22 cellular contexts compared by ENCODE assay signal in the genomic region with DNA sequence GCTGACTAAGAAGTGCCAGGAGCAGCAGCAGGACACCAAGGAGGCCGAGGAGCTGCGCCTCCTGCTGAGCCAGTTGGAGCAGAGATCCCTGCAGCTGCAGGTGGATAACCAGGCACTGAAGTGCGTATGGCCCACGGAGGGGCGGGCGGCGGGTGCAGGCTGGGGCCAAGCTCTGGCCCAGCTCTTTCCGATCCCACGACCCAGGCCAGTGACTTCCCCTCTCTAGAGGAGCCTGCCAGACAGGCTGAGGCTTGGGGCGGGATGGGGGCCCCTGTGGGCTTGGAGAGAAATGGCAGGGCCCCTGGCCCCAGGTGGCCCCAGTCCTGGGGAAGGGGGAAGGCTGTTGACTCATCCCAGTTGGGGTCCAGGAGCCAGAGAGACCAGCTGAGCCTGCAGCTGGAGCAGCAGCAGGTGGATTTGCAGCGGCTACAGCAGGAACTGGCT. TPM values are rescaled to one million over a fixed set of nuclear protein-coding genes. Genes with fewer than 3 reads are reported as not detected.
A peak's percentile ranks its signal among the peaks of the same experiment; 100 is the strongest.
DNase-seq lines count a peak whose midpoint lies in the region; ATAC-seq and TF ChIP-seq lines count a peak whose summit lies in the region.
"Had no signal": no experiment of that assay in that cellular context is flagged by ENCODE, and none has a peak within 500 bp of the region (broad histone marks: within the 10 kb centered on the region; RNA-seq: fewer than 3 reads in every experiment).

No MANE protein-coding gene starts in this region.

- DNase-seq in right cardiac atrium, result peak in 2 of 3 donors; percentile 44 to 50
- no peak for DNase-seq in right atrium auricular region (ENCODE audit: low spot score)
- DNase-seq in NCI-H345 (lab: John Stamatoyannopoulos, UW), result peak; percentile 76
- peak; percentile 72 for DNase-seq in endodermal cell
- no peak for DNase-seq in heart right ventricle
- DNase-seq in activated CD4-positive, alpha-beta T cell treated with anti-CD3 and anti-CD28 coated beads, Interleukin-2, amount 10 ng/mL, durations not matched to agents 24 days and 14 days, result no peak
- DNase-seq in mesothelial cell of epicardium (ENCODE audit: low spot score in 2 of 2, unreplicated experiment in 2 of 2), result no peak
- DNase-seq: activated CD4-positive, alpha-beta T cell treated with anti-CD3 and anti-CD28 coated beads, Interleukin-2, amount 50 U/mL, for 4 hours; activated naive CD4-positive, alpha-beta T cell treated with Interleukin-2 at 50 U/mL for 16 hours; caudate nucleus; CD4-positive, alpha-beta memory T cell; erythroblast; NCI-H1105 treated with DMSO at 0.1 percent for 48 hours; NCI-H446; SW 1271 had no signal

- 77% methylated on average over 11 of the region's 11 CpGs for WGBS in right cardiac atrium
- 74 to 76% methylated on average over 8 to 11 of the region's 11 CpGs for WGBS in endodermal cell (ENCODE audit: insufficient coverage in 1 of 2, insufficient read length in 1 of 2), 2 experiments
- 84 to 86% methylated on average over 11 of the region's 11 CpGs for WGBS in heart right ventricle, 2 donors

- TF ChIP-seq CTCF in right atrium auricular region (IDR thresholded peaks at IDR 0.05) (no peak), endodermal cell (conservative IDR thresholded peaks at IDR 0.05) (peak; percentile 29), heart right ventricle (IDR thresholded peaks at IDR 0.05) (no peak), mesothelial cell of epicardium (IDR thresholded peaks at IDR 0.05; ENCODE audit: unreplicated experiment) (no peak)

- H3K27me3 Mint-ChIP-seq in endodermal cell (ENCODE audit: insufficient read depth) (peaks cover 2% of the 10 kb centered on the region), mesothelial cell of epicardium (ENCODE audit: low read depth) (no peaks in the 10 kb centered on the region)
- H3K27me3 Mint-ChIP-seq in activated CD4-positive, alpha-beta T cell treated with anti-CD3 and anti-CD28 coated beads, Interleukin-2, amount 10 ng/mL, durations not matched to agents 24 days and 14 days, result peaks cover 2% of the 10 kb centered on the region
- H3K27me3 Mint-ChIP-seq: CD4-positive, alpha-beta memory T cell; natural killer cell treated with Interleukin-12 subunit alpha and Interleukin-12 subunit beta and Interleukin-15 and Interleukin-18, amount 100 ng/mL, for 72 hours had no signal

- no peaks in the 10 kb centered on the region for H3K9me3 Mint-ChIP-seq in endodermal cell
- H3K9me3 Mint-ChIP-seq in activated CD4-positive, alpha-beta T cell treated with anti-CD3 and anti-CD28 coated beads, Interleukin-2, amount 10 ng/mL, durations not matched to agents 24 days and 14 days, result no peaks in the 10 kb centered on the region
- peaks cover 3% of the 10 kb centered on the region for H3K9me3 Mint-ChIP-seq in mesothelial cell of epicardium
- H3K9me3 Mint-ChIP-seq: natural killer cell treated with Interleukin-12 subunit alpha and Interleukin-12 subunit beta and Interleukin-15 and Interleukin-18, amount 100 ng/mL, for 72 hours had no signal

- H3K27me3 ChIP-seq in right cardiac atrium (ENCODE audit: control insufficient read depth, insufficient read depth) (no peaks in the 10 kb centered on the region), right atrium auricular region (no peaks in the 10 kb centered on the region), endodermal cell (ENCODE audit: control insufficient read depth, insufficient read depth, low read length, poor library complexity, severe bottlenecking) (no peaks in the 10 kb centered on the region), heart right ventricle (no peaks in the 10 kb centered on the region)

- no peaks in the 10 kb centered on the region for H3K4me1 ChIP-seq in right cardiac atrium (ENCODE audit: control insufficient read depth, insufficient read depth, low read length)
- H3K4me1 ChIP-seq in right atrium auricular region, result peaks cover 0 to 19% of the 10 kb centered on the region in 2 donors
- H3K4me1 ChIP-seq in endodermal cell (ENCODE audit: control insufficient read depth, insufficient read depth, low read length), result no peaks in the 10 kb centered on the region
- peaks cover 4 to 23% (median 18%) of the 10 kb centered on the region in 9 donors for H3K4me1 ChIP-seq in heart right ventricle

- H3K4me3 ChIP-seq in right cardiac atrium (ENCODE audit: low read length) (no peak overlapping the region), right atrium auricular region (no peak overlapping the region), endodermal cell (ENCODE audit: low read length) (no peak overlapping the region), heart right ventricle (no peak overlapping the region)

- H3K36me3 ChIP-seq in right atrium auricular region, result no peaks in the 10 kb centered on the region
- no peaks in the 10 kb centered on the region for H3K36me3 ChIP-seq in endodermal cell (ENCODE audit: control insufficient read depth, insufficient read depth, low read length)
- H3K36me3 ChIP-seq in heart right ventricle, result no peaks in the 10 kb centered on the region

- H3K9ac ChIP-seq in endodermal cell (ENCODE audit: extremely low read depth, low read length, poor library complexity, severe bottlenecking), result no peak overlapping the region
- H3K9ac ChIP-seq: KMS-11 had no signal

- H3K9me3 ChIP-seq in right cardiac atrium (ENCODE audit: control insufficient read depth, low read length) (no peaks in the 10 kb centered on the region), right atrium auricular region (no peaks in the 10 kb centered on the region), endodermal cell (ENCODE audit: control insufficient read depth, low read length) (no peaks in the 10 kb centered on the region), heart right ventricle (no peaks in the 10 kb centered on the region)

- ATAC-seq in right cardiac atrium, result no peak
- ATAC-seq in heart right ventricle, result no peak
- no peak for ATAC-seq in HG03095 (IDR thresholded peaks at IDR 0.05; ENCODE audit: unreplicated experiment)
- ATAC-seq: natural killer cell treated with Interleukin-12 subunit alpha and Interleukin-12 subunit beta and Interleukin-15 and Interleukin-18, amount 100 ng/mL, for 72 hours; Right ventricle myocardium inferior had no signal

- H3K4me3 Mint-ChIP-seq in endodermal cell, result no peak overlapping the region
- no peak overlapping the region for H3K4me3 Mint-ChIP-seq in activated CD4-positive, alpha-beta T cell treated with anti-CD3 and anti-CD28 coated beads, Interleukin-2, amount 10 ng/mL, durations not matched to agents 24 days and 14 days
- H3K4me3 Mint-ChIP-seq in mesothelial cell of epicardium, result no peak overlapping the region

- H3K27ac Mint-ChIP-seq in endodermal cell (no peak overlapping the region), mesothelial cell of epicardium (no peak overlapping the region)
- H3K27ac Mint-ChIP-seq in activated CD4-positive, alpha-beta T cell treated with anti-CD3 and anti-CD28 coated beads, Interleukin-2, amount 10 ng/mL, durations not matched to agents 24 days and 14 days, result no peak overlapping the region

- H3K36me3 Mint-ChIP-seq in endodermal cell (ENCODE audit: low read depth) (no peaks in the 10 kb centered on the region), mesothelial cell of epicardium (no peaks in the 10 kb centered on the region)
- H3K36me3 Mint-ChIP-seq in activated CD4-positive, alpha-beta T cell treated with anti-CD3 and anti-CD28 coated beads, Interleukin-2, amount 10 ng/mL, durations not matched to agents 24 days and 14 days (ENCODE audit: low read depth), result peaks cover 2% of the 10 kb centered on the region
- H3K36me3 Mint-ChIP-seq: natural killer cell treated with Interleukin-12 subunit alpha and Interleukin-12 subunit beta and Interleukin-15 and Interleukin-18, amount 100 ng/mL, for 72 hours had no signal

- H3K4me1 Mint-ChIP-seq in endodermal cell (peaks cover 12% of the 10 kb centered on the region), mesothelial cell of epicardium (peaks cover 16% of the 10 kb centered on the region)
- H3K4me1 Mint-ChIP-seq in activated CD4-positive, alpha-beta T cell treated with anti-CD3 and anti-CD28 coated beads, Interleukin-2, amount 10 ng/mL, durations not matched to agents 24 days and 14 days, result peaks cover 30% of the 10 kb centered on the region

- intact Hi-C loops in right cardiac atrium (cut with DNase I), result no loop called here
- intact Hi-C loops in heart right ventricle (cut with DNase I), result no loop called here
- intact Hi-C loops in activated CD4-positive, alpha-beta T cell treated with anti-CD3 and anti-CD28 coated beads, Interleukin-2, amount 10 ng/mL, durations not matched to agents 24 days and 14 days (cut with micrococcal nuclease), result no loop called here

- H3K27ac ChIP-seq in right cardiac atrium (ENCODE audit: low read length) (no peak overlapping the region), right atrium auricular region (no peak overlapping the region), endodermal cell (ENCODE audit: low read depth, low read length) (peak overlapping the region; percentile 17), heart right ventricle (no peak overlapping the region)
- H3K27ac ChIP-seq: KMS-11 had no signal

RNA-seq across cellular contexts. Expression of a gene that starts 3.6 kb away (rescaled TPM):
- total RNA-seq in right cardiac atrium (10 to 100 TPM in 3 of 4 donors, 1 to 10 TPM in 1; 8.7 to 15.0 (median 11.6) TPM), right atrium auricular region (10 to 100 TPM; 16.5 to 16.7 TPM), endodermal cell (10 to 100 TPM; 15.2 to 18.7 TPM), heart right ventricle (10 to 100 TPM in 8 of 10 donors, 1 to 10 TPM in 2; 8.1 to 14.1 (median 11.5) TPM), mesothelial cell of epicardium (9.4 to 10.3 TPM (median 9.5 TPM) in 3 replicates)
- polyA plus RNA-seq in right cardiac atrium (16.3 TPM), heart right ventricle (10 to 100 TPM; 10.8 to 47.0 TPM)
- polyA plus RNA-seq in endodermal cell (2013, experiment 1 of 2), result 8.2 TPM
- 7.1 TPM for polyA plus RNA-seq in endodermal cell (2013, experiment 2 of 2)
- 22.8 TPM in 2 replicates for total RNA-seq in activated CD4-positive, alpha-beta T cell treated with anti-CD3 and anti-CD28 coated beads, Interleukin-2, amount 10 ng/mL, durations not matched to agents 24 days and 14 days

RNA-seq across cellular contexts. Expression of a gene that starts 4.0 kb away (rescaled TPM):
- under 1 TPM in 3 of 4 donors, not detected in 1; 0.06 to 0.14 (median 0.11) TPM for total RNA-seq in right cardiac atrium
- polyA plus RNA-seq in right cardiac atrium, result 0.14 TPM
- under 1 TPM; 0.11 to 0.16 TPM for total RNA-seq in right atrium auricular region
- total RNA-seq in endodermal cell, result not detected
- polyA plus RNA-seq in endodermal cell (2013, experiment 1 of 2), result not detected
- not detected for polyA plus RNA-seq in endodermal cell (2013, experiment 2 of 2)
- under 1 TPM in 9 of 10 donors, not detected in 1; 0.04 to 0.61 (median 0.32) TPM for total RNA-seq in heart right ventricle
- polyA plus RNA-seq in heart right ventricle, result 1 to 10 TPM in 1 of 2 donors, under 1 TPM in 1; 0.04 to 1.4 TPM
- not detected in 2 replicates for total RNA-seq in activated CD4-positive, alpha-beta T cell treated with anti-CD3 and anti-CD28 coated beads, Interleukin-2, amount 10 ng/mL, durations not matched to agents 24 days and 14 days
- 0.07 TPM in 1 of 3 replicates, not detected in the others for total RNA-seq in mesothelial cell of epicardium
- total RNA-seq: frontal cortex, mesenteric fat pad had no signal

RNA-seq across cellular contexts. Expression of a gene that starts 5.1 kb away (rescaled TPM):
- total RNA-seq in right cardiac atrium (not detected), right atrium auricular region (not detected), endodermal cell (under 1 TPM; 0.20 to 0.44 TPM), heart right ventricle (under 1 TPM in 2 of 10 donors, not detected in 8; 0.10 to 0.13 TPM), mesothelial cell of epicardium (0.34 to 0.49 TPM (median 0.41 TPM) in 3 replicates)
- polyA plus RNA-seq in right cardiac atrium (0.18 TPM), heart right ventricle (under 1 TPM; 0.15 to 0.19 TPM)
- 0.14 TPM for polyA plus RNA-seq in endodermal cell (2013, experiment 1 of 2)
- polyA plus RNA-seq in endodermal cell (2013, experiment 2 of 2), result 0.21 TPM
- not detected in 2 replicates for total RNA-seq in activated CD4-positive, alpha-beta T cell treated with anti-CD3 and anti-CD28 coated beads, Interleukin-2, amount 10 ng/mL, durations not matched to agents 24 days and 14 days
- total RNA-seq: frontal cortex; natural killer cell treated with Interleukin-12 subunit alpha and Interleukin-12 subunit beta and Interleukin-15 and Interleukin-18, amount 100 ng/mL, for 72 hours; Right ventricle myocardium inferior; subcutaneous adipose tissue had no signal

RNA-seq across cellular contexts. Expression of a gene that starts 23.2 kb away (rescaled TPM):
- total RNA-seq in right cardiac atrium (1 to 10 TPM; 3.1 to 3.9 (median 3.5) TPM), right atrium auricular region (1 to 10 TPM; 3.9 to 7.0 TPM), endodermal cell (10 to 100 TPM; 15.7 to 16.7 TPM), heart right ventricle (1 to 10 TPM; 1.5 to 6.3 (median 2.2) TPM), mesothelial cell of epicardium (14.0 to 17.3 TPM (median 15.9 TPM) in 3 replicates)
- polyA plus RNA-seq in right cardiac atrium (3.7 TPM), heart right ventricle (1 to 10 TPM; 6.9 to 7.6 TPM)
- 19.2 TPM for polyA plus RNA-seq in endodermal cell (2013, experiment 1 of 2)
- polyA plus RNA-seq in endodermal cell (2013, experiment 2 of 2), result 15.7 TPM
- total RNA-seq in activated CD4-positive, alpha-beta T cell treated with anti-CD3 and anti-CD28 coated beads, Interleukin-2, amount 10 ng/mL, durations not matched to agents 24 days and 14 days, result 20.4 and 21.4 TPM in 2 replicates

Comparison
In these comparisons a context has a peak if more than half of its experiments do, and no peak if none do; other contexts are left out.
1. DNase-seq: peak in right cardiac atrium (2 of 3), NCI-H345 (single experiment) and endodermal cell (single experiment); none in right atrium auricular region (single experiment), heart right ventricle (0 of 2), activated CD4-positive, alpha-beta T cell treated with anti-CD3 and anti-CD28 coated beads, Interleukin-2, amount 10 ng/mL, durations not matched to agents 24 days and 14 days (single experiment) and mesothelial cell of epicardium (0 of 2).